ENCODE assay signal across 1 cellular context in the genomic region with DNA sequence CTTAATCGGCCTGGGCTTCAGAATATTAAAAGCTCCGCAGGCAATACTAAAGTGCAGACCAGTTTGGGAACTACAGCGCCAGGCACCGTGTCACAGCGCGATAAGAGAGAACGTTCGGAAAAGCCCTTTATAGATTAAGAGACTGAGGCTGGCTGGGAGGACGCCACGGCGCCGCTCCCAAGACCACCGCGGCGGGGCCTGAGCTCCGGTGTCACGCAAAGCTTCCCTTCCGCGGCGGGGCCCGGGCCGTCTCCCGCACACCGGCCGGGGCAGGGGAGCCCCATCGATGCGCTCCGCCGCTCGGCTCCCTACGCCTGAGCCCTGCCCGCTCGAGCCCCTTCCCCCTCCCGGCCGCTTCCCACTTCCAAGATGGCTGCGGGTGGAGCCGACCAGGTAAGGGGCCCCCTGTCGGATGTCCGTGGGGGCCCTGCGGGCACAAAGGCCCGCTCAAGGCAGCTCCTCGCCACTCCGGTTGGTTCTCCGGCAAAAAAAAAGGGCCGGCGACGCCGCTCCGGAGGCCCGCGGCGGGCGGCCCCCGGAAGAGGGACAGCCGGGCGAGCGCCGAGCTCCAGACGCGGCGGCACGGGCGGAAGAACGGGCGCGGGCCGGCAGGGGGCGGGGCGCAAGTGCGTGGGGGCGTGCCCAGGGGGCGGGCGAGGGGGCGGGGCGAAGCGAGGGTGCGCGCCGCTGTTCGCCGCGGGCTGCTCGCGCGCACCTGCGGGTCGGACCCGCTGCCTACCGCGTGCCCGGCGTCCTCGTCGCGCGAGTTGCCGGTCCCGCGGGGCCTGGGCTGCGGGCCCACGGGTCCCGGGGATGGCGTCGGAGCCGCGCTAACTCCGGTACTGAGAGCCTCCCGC.
A peak's percentile ranks its signal among the peaks of the same experiment; 100 is the strongest.
TF ChIP-seq lines count a peak whose summit lies in the region.

A gene with protein sequence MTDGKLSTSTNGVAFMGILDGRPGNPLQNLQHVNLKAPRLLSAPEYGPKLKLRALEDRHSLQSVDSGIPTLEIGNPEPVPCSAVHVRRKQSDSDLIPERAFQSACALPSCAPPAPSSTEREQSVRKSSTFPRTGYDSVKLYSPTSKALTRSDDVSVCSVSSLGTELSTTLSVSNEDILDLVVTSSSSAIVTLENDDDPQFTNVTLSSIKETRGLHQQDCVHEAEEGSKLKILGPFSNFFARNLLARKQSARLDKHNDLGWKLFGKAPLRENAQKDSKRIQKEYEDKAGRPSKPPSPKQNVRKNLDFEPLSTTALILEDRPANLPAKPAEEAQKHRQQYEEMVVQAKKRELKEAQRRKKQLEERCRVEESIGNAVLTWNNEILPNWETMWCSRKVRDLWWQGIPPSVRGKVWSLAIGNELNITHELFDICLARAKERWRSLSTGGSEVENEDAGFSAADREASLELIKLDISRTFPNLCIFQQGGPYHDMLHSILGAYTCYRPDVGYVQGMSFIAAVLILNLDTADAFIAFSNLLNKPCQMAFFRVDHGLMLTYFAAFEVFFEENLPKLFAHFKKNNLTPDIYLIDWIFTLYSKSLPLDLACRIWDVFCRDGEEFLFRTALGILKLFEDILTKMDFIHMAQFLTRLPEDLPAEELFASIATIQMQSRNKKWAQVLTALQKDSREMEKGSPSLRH (plus strand): TSS at position 714 of the 857 bp plus-strand sequence. CDS start 13,564 bp downstream, outside the sequence.

TF ChIP-seq in K562, 482 proteins besides CTCF, POLR2A, EP300 and RAD21 (continued from another document and continues in another):
- TF ChIP-seq, protein P1, sequence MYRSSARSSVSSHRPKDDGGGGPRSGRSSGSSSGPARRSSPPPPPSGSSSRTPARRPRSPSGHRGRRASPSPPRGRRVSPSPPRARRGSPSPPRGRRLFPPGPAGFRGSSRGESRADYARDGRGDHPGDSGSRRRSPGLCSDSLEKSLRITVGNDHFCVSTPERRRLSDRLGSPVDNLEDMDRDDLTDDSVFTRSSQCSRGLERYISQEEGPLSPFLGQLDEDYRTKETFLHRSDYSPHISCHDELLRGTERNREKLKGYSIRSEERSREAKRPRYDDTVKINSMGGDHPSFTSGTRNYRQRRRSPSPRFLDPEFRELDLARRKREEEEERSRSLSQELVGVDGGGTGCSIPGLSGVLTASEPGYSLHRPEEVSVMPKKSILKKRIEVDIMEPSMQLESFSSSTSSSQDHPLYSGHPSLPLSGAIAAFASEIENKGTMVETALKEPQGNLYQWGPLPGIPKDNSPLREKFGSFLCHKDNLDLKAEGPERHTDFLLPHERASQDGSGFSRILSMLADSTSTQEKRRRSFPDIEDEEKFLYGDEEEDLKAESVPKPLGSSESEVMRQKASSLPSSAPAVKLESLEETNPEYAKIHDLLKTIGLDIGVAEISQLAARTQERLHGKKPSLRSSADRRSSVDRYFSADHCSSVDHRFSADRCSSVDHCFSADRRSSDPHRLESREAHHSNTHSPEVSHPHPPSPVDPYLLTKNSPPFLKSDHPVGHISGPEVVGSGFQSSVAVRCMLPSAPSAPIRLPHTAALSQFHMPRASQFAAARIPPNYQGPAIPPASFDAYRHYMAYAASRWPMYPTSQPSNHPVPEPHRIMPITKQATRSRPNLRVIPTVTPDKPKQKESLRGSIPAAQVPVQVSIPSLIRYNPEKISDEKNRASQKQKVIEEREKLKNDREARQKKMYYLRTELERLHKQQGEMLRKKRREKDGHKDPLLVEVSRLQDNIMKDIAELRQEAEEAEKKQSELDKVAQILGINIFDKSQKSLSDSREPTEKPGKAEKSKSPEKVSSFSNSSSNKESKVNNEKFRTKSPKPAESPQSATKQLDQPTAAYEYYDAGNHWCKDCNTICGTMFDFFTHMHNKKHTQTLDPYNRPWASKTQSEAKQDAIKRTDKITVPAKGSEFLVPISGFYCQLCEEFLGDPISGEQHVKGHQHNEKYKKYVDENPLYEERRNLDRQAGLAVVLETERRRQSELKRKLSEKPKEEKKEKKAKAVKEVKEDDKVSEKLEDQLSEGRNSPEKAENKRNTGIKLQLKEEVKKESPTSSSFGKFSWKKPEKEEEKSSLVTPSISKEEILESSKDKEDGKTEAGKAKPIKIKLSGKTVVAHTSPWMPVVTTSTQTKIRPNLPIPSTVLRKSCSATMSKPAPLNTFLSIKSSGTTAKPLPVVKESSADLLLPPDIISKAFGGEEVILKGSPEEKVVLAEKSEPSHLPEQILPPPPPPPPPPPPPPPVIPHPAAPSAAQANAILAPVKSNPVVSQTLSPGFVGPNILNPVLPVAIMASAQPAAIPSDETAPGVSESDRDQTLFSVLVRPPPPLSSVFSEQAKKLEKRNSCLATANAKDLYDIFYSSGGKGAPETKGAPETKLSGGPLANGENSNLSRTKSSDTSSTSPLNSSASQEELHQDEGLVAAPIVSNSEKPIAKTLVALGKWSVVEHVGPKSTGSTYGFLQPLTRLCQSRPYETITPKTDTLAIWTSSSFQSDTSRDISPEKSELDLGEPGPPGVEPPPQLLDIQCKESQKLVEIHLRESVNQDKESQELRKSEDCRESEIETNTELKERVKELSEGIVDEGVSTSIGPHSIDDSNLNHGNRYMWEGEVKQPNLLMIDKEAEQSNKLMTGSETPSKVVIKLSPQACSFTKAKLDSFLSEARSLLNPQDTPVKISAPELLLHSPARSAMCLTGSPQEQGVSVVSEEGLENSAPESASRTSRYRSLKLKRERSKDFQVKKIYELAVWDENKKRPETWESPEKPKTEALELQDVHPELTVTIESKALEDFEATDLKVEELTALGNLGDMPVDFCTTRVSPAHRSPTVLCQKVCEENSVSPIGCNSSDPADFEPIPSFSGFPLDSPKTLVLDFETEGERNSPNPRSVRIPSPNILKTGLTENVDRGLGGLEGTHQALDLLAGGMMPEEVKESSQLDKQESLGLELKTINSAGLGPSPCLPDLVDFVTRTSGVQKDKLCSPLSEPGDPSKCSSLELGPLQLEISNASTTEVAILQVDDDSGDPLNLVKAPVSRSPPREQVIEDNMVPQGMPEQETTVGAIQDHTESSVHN (IDR thresholded peaks at IDR 0.05; ENCODE audit: borderline replicate concordance in 1 of 2, low read depth in 1 of 2), result no peak
- TF ChIP-seq, protein P2, sequence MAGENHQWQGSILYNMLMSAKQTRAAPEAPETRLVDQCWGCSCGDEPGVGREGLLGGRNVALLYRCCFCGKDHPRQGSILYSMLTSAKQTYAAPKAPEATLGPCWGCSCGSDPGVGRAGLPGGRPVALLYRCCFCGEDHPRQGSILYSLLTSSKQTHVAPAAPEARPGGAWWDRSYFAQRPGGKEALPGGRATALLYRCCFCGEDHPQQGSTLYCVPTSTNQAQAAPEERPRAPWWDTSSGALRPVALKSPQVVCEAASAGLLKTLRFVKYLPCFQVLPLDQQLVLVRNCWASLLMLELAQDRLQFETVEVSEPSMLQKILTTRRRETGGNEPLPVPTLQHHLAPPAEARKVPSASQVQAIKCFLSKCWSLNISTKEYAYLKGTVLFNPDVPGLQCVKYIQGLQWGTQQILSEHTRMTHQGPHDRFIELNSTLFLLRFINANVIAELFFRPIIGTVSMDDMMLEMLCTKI (IDR thresholded peaks at IDR 0.05; ENCODE audit: partially characterized antibody), result no peak
- TF ChIP-seq, protein P3, sequence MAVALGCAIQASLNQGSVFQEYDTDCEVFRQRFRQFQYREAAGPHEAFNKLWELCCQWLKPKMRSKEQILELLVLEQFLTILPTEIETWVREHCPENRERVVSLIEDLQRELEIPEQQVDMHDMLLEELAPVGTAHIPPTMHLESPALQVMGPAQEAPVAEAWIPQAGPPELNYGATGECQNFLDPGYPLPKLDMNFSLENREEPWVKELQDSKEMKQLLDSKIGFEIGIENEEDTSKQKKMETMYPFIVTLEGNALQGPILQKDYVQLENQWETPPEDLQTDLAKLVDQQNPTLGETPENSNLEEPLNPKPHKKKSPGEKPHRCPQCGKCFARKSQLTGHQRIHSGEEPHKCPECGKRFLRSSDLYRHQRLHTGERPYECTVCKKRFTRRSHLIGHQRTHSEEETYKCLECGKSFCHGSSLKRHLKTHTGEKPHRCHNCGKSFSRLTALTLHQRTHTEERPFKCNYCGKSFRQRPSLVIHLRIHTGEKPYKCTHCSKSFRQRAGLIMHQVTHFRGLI (CRISPR knock-in tag; IDR thresholded peaks at IDR 0.05), result no peak
- no peak for TF ChIP-seq CBFA2T2 (conservative IDR thresholded peaks at IDR 0.05)
- no peak for TF ChIP-seq HSF4 (CRISPR knock-in tag; IDR thresholded peaks at IDR 0.05; ENCODE audit: borderline replicate concordance)
- no peak for TF ChIP-seq NR1H2 (CRISPR knock-in tag; IDR thresholded peaks at IDR 0.05)
- no peak for TF ChIP-seq ILK (tag; IDR thresholded peaks at IDR 0.05; ENCODE audit: borderline replicate concordance, low read depth)
- TF ChIP-seq HIVEP1 (CRISPR knock-in tag; IDR thresholded peaks at IDR 0.05), result no peak; the same call in 1 of the 2 replicates
- peak; percentile 87 for TF ChIP-seq KAT2B (IDR thresholded peaks at IDR 0.05; ENCODE audit: low read depth, low read length)
- TF ChIP-seq CBX3 (IDR thresholded peaks at IDR 0.05; ENCODE audit: borderline replicate concordance in 1 of 2, low read length in 2 of 2), result no peak
- TF ChIP-seq ARHGAP35 (IDR thresholded peaks at IDR 0.05; ENCODE audit: partially characterized antibody), result no peak
- TF ChIP-seq SIN3A (IDR thresholded peaks at IDR 0.05; ENCODE audit: borderline replicate concordance in 2 of 2, control insufficient read depth in 1 of 2, low read depth in 2 of 2, low read length in 2 of 2), result peak; percentile 33 to 56; a peak in 2 of 4 replicates
- no peak for TF ChIP-seq ZNF586 (CRISPR knock-in tag; conservative IDR thresholded peaks at IDR 0.05)
- TF ChIP-seq, protein P4, sequence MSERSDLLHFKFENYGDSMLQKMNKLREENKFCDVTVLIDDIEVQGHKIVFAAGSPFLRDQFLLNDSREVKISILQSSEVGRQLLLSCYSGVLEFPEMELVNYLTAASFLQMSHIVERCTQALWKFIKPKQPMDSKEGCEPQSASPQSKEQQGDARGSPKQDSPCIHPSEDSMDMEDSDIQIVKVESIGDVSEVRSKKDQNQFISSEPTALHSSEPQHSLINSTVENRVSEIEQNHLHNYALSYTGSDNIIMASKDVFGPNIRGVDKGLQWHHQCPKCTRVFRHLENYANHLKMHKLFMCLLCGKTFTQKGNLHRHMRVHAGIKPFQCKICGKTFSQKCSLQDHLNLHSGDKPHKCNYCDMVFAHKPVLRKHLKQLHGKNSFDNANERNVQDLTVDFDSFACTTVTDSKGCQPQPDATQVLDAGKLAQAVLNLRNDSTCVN (CRISPR knock-in tag; IDR thresholded peaks at IDR 0.05), result no peak
- TF ChIP-seq CC2D1A (IDR thresholded peaks at IDR 0.05), result no peak
- TF ChIP-seq, protein P5, sequence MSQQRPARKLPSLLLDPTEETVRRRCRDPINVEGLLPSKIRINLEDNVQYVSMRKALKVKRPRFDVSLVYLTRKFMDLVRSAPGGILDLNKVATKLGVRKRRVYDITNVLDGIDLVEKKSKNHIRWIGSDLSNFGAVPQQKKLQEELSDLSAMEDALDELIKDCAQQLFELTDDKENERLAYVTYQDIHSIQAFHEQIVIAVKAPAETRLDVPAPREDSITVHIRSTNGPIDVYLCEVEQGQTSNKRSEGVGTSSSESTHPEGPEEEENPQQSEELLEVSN (IDR thresholded peaks at IDR 0.05; ENCODE audit: borderline replicate concordance in 1 of 2, extremely low read depth in 1 of 2, insufficient read depth in 1 of 2, insufficient read length in 1 of 2, low read depth in 1 of 2, low read length in 1 of 2, poor library complexity in 1 of 2, severe bottlenecking in 1 of 2), result peak in 1 of 2 experiments; percentile 87
- TF ChIP-seq TAF15 (IDR thresholded peaks at IDR 0.05; ENCODE audit: low read depth, low read length), result no peak
- TF ChIP-seq ZNF239 (CRISPR knock-in tag; IDR thresholded peaks at IDR 0.05), result no peak
- no peak for TF ChIP-seq SMARCE1 (IDR thresholded peaks at IDR 0.05)
- TF ChIP-seq, protein P6, sequence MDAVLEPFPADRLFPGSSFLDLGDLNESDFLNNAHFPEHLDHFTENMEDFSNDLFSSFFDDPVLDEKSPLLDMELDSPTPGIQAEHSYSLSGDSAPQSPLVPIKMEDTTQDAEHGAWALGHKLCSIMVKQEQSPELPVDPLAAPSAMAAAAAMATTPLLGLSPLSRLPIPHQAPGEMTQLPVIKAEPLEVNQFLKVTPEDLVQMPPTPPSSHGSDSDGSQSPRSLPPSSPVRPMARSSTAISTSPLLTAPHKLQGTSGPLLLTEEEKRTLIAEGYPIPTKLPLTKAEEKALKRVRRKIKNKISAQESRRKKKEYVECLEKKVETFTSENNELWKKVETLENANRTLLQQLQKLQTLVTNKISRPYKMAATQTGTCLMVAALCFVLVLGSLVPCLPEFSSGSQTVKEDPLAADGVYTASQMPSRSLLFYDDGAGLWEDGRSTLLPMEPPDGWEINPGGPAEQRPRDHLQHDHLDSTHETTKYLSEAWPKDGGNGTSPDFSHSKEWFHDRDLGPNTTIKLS (IDR thresholded peaks at IDR 0.05; ENCODE audit: borderline replicate concordance, low read depth), result peak; percentile 42; the same call in 1 of the 2 replicates
- no peak for TF ChIP-seq STAT5B (CRISPR knock-in tag; IDR thresholded peaks at IDR 0.05)
- TF ChIP-seq SMARCA5 (IDR thresholded peaks at IDR 0.05), result no peak
- TF ChIP-seq ATF1 (CRISPR knock-in tag; IDR thresholded peaks at IDR 0.05), result no peak
- TF ChIP-seq ATF1 (tag; IDR thresholded peaks at IDR 0.05), result peak; percentile 87
- no peak for TF ChIP-seq RBM17 (IDR thresholded peaks at IDR 0.05; ENCODE audit: borderline replicate concordance, low read depth, low read length)
- peak; percentile 89 for TF ChIP-seq PHF8 (IDR thresholded peaks at IDR 0.05; ENCODE audit: borderline replicate concordance, low read length)
- TF ChIP-seq CAMTA2 (CRISPR knock-in tag; conservative IDR thresholded peaks at IDR 0.05), result no peak
- TF ChIP-seq, protein P7, sequence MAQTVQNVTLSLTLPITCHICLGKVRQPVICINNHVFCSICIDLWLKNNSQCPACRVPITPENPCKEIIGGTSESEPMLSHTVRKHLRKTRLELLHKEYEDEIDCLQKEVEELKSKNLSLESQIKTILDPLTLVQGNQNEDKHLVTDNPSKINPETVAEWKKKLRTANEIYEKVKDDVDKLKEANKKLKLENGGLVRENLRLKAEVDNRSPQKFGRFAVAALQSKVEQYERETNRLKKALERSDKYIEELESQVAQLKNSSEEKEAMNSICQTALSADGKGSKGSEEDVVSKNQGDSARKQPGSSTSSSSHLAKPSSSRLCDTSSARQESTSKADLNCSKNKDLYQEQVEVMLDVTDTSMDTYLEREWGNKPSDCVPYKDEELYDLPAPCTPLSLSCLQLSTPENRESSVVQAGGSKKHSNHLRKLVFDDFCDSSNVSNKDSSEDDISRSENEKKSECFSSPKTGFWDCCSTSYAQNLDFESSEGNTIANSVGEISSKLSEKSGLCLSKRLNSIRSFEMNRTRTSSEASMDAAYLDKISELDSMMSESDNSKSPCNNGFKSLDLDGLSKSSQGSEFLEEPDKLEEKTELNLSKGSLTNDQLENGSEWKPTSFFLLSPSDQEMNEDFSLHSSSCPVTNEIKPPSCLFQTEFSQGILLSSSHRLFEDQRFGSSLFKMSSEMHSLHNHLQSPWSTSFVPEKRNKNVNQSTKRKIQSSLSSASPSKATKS (CRISPR knock-in tag; IDR thresholded peaks at IDR 0.05), result no peak
- no peak for TF ChIP-seq NELFE (IDR thresholded peaks at IDR 0.05; ENCODE audit: insufficient read depth, insufficient read length)
- TF ChIP-seq, protein P8, sequence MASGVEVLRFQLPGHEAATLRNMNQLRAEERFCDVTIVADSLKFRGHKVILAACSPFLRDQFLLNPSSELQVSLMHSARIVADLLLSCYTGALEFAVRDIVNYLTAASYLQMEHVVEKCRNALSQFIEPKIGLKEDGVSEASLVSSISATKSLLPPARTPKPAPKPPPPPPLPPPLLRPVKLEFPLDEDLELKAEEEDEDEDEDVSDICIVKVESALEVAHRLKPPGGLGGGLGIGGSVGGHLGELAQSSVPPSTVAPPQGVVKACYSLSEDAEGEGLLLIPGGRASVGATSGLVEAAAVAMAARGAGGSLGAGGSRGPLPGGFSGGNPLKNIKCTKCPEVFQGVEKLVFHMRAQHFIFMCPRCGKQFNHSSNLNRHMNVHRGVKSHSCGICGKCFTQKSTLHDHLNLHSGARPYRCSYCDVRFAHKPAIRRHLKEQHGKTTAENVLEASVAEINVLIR (CRISPR knock-in tag; IDR thresholded peaks at IDR 0.05), result 0 out of 2 replicates have a peak, but pooled peaks have one; percentile 5
- TF ChIP-seq PPARD (CRISPR knock-in tag; IDR thresholded peaks at IDR 0.05), result no peak
- no peak; the same call in 1 of the 2 replicates for TF ChIP-seq ZNF143 (CRISPR knock-in tag; IDR thresholded peaks at IDR 0.05)
- no peak for TF ChIP-seq ZFPM2 (CRISPR knock-in tag; IDR thresholded peaks at IDR 0.05)
